ENCODE assay signal across 28 cellular contexts in genomic region chr17:59888145-59888750, GRCh38. TPM values are rescaled to one million over a fixed set of nuclear protein-coding genes. Genes with fewer than 3 reads are reported as not detected.
DNase-seq lines count a peak whose midpoint lies in the region; ATAC-seq and TF ChIP-seq lines count a peak whose summit lies in the region.
"Had no signal": no experiment of that assay in that cellular context is flagged by ENCODE, and none has a peak within 500 bp of the region (broad histone marks: within the 10 kb centered on the region; RNA-seq: fewer than 3 reads in every experiment).

No MANE protein-coding gene starts in this region.

- H3K9me3 ChIP-seq in thyroid gland = no peaks in the 10 kb centered on the region
- H3K9me3 ChIP-seq: adrenal gland, heart left ventricle, neutrophil, psoas muscle, sigmoid colon, SJSA1 had no signal

- TF ChIP-seq POLR2A in thyroid gland (IDR thresholded peaks at IDR 0.05) = no peak

- no peak overlapping the region for H3K27ac ChIP-seq in thyroid gland
- H3K27ac ChIP-seq: adrenal gland, brain microvascular endothelial cell, heart left ventricle, HL-60, neutrophil, psoas muscle, sigmoid colon, SJSA1 had no signal

- 96 to 97% methylated on average over 8 of the region's 8 CpGs for WGBS in thyroid gland, 2 donors

- H3K27me3 Mint-ChIP-seq in T-helper 1 cell treated with Interleukin-12 subunit alpha and Interleukin-12 subunit beta and Interleukin-4 antibody, amounts not matched to agents 30 μg/mL and 1 μg/mL, for 36 hours (ENCODE audit: low read depth) = no peaks in the 10 kb centered on the region
- H3K27me3 Mint-ChIP-seq in natural killer cell (ENCODE audit: low read depth in 2 of 2) (no peaks in the 10 kb centered on the region), type B pancreatic cell (no peaks in the 10 kb centered on the region)
- no peaks in the 10 kb centered on the region for H3K27me3 Mint-ChIP-seq in natural killer cell treated with Interleukin-12 subunit alpha and Interleukin-12 subunit beta and Interleukin-15 and Interleukin-18, amount 100 ng/mL, for 72 hours
- no peaks in the 10 kb centered on the region for H3K27me3 Mint-ChIP-seq in effector memory CD8-positive, alpha-beta T cell

- peaks cover 20 to 23% of the 10 kb centered on the region in 2 donors for H3K36me3 ChIP-seq in thyroid gland

- H3K4me1 Mint-ChIP-seq in T-helper 1 cell treated with Interleukin-12 subunit alpha and Interleukin-12 subunit beta and Interleukin-4 antibody, amounts not matched to agents 30 μg/mL and 1 μg/mL, for 36 hours (ENCODE audit: low read depth) = peaks cover 23% of the 10 kb centered on the region
- H3K4me1 Mint-ChIP-seq in natural killer cell = peaks cover 21 to 30% of the 10 kb centered on the region in 2 donors
- peaks cover 22% of the 10 kb centered on the region in 2 donors for H3K4me1 Mint-ChIP-seq in natural killer cell treated with Interleukin-12 subunit alpha and Interleukin-12 subunit beta and Interleukin-15 and Interleukin-18, amount 100 ng/mL, for 72 hours (ENCODE audit: low read depth in 2 of 2)
- peaks cover 22 to 31% of the 10 kb centered on the region in 2 donors for H3K4me1 Mint-ChIP-seq in effector memory CD8-positive, alpha-beta T cell (ENCODE audit: low read depth in 2 of 2)
- H3K4me1 Mint-ChIP-seq in type B pancreatic cell (ENCODE audit: unreplicated experiment) = peaks cover 6% of the 10 kb centered on the region

- H3K36me3 Mint-ChIP-seq in T-helper 1 cell treated with Interleukin-12 subunit alpha and Interleukin-12 subunit beta and Interleukin-4 antibody, amounts not matched to agents 30 μg/mL and 1 μg/mL, for 36 hours (ENCODE audit: low read depth) = peaks cover 23% of the 10 kb centered on the region
- H3K36me3 Mint-ChIP-seq in natural killer cell = no peaks in the 10 kb centered on the region
- peaks cover 22% of the 10 kb centered on the region for H3K36me3 Mint-ChIP-seq in natural killer cell treated with Interleukin-12 subunit alpha and Interleukin-12 subunit beta and Interleukin-15 and Interleukin-18, amount 100 ng/mL, for 72 hours
- H3K36me3 Mint-ChIP-seq in effector memory CD8-positive, alpha-beta T cell (ENCODE audit: insufficient read depth) = peaks cover 76% of the 10 kb centered on the region
- H3K36me3 Mint-ChIP-seq in type B pancreatic cell = peaks cover 11% of the 10 kb centered on the region

- H3K4me3 ChIP-seq in thyroid gland (replicated peaks in 1 of 3) = no peak overlapping the region
- H3K4me3 ChIP-seq: adrenal gland, heart left ventricle, lung, psoas muscle, sigmoid colon, SJSA1 had no signal

- intact Hi-C loops in natural killer cell (cut with micrococcal nuclease) (no loop called here), thyroid gland (cut with DNase I) (no loop called here), cardiac septum (cut with DNase I) (no loop called here)

- no peak for ATAC-seq in natural killer cell
- no peak for ATAC-seq in natural killer cell treated with Interleukin-12 subunit alpha and Interleukin-12 subunit beta and Interleukin-15 and Interleukin-18, amount 100 ng/mL, for 72 hours
- no peak for ATAC-seq in effector memory CD8-positive, alpha-beta T cell (replicated peaks)
- ATAC-seq: CD8-positive, alpha-beta T cell; heart left ventricle; psoas muscle had no signal

- no peaks in the 10 kb centered on the region for H3K9me3 Mint-ChIP-seq in T-helper 1 cell treated with Interleukin-12 subunit alpha and Interleukin-12 subunit beta and Interleukin-4 antibody, amounts not matched to agents 30 μg/mL and 1 μg/mL, for 36 hours
- H3K9me3 Mint-ChIP-seq in natural killer cell = no peaks in the 10 kb centered on the region
- H3K9me3 Mint-ChIP-seq in natural killer cell treated with Interleukin-12 subunit alpha and Interleukin-12 subunit beta and Interleukin-15 and Interleukin-18, amount 100 ng/mL, for 72 hours = no peaks in the 10 kb centered on the region
- no peaks in the 10 kb centered on the region for H3K9me3 Mint-ChIP-seq in effector memory CD8-positive, alpha-beta T cell
- H3K9me3 Mint-ChIP-seq in type B pancreatic cell = no peaks in the 10 kb centered on the region
- H3K9me3 Mint-ChIP-seq: CD8-positive, alpha-beta T cell had no signal

- H3K27me3 ChIP-seq in thyroid gland = no peaks in the 10 kb centered on the region
- H3K27me3 ChIP-seq: adrenal gland, brain microvascular endothelial cell, heart left ventricle, neutrophil, sigmoid colon, SJSA1 had no signal

- DNase-seq in T-helper 1 cell (no peak), natural killer cell (no peak), type B pancreatic cell (ENCODE audit: extremely low spot score, unreplicated experiment) (no peak), thyroid gland (no peak), cardiac septum (ENCODE audit: low spot score) (no peak)
- no peak for DNase-seq in natural killer cell treated with Interleukin-12 subunit alpha and Interleukin-12 subunit beta and Interleukin-15 and Interleukin-18, amount 100 ng/mL, for 72 hours (ENCODE audit: low spot score)
- no peak for DNase-seq in effector memory CD8-positive, alpha-beta T cell
- DNase-seq: 8988T; brain microvascular endothelial cell; CD8-positive, alpha-beta T cell; DMS153; effector CD8-positive, alpha-beta T cell; erythroblast; GOT3; heart left ventricle; Karpas-422; NCI-H1436 treated with DMSO at 0.1 percent for 48 hours; NCI-H345; psoas muscle; sigmoid colon; stimulated activated CD4-positive, alpha-beta T cell treated with anti-CD3 and anti-CD28 coated beads, Interleukin-15, amount 100 ng/mL, for 24 hours; stimulated activated naive CD4-positive, alpha-beta T cell treated with Interleukin-2 at 50 U/mL for 16 hours had no signal

- no peak overlapping the region for H3K4me3 Mint-ChIP-seq in T-helper 1 cell treated with Interleukin-12 subunit alpha and Interleukin-12 subunit beta and Interleukin-4 antibody, amounts not matched to agents 30 μg/mL and 1 μg/mL, for 36 hours
- H3K4me3 Mint-ChIP-seq in natural killer cell = peak overlapping the region; percentile 5
- H3K4me3 Mint-ChIP-seq in natural killer cell treated with Interleukin-12 subunit alpha and Interleukin-12 subunit beta and Interleukin-15 and Interleukin-18, amount 100 ng/mL, for 72 hours = no peak overlapping the region
- no peak overlapping the region for H3K4me3 Mint-ChIP-seq in effector memory CD8-positive, alpha-beta T cell
- peak overlapping the region; percentile 50 for H3K4me3 Mint-ChIP-seq in type B pancreatic cell
- H3K4me3 Mint-ChIP-seq: CD8-positive, alpha-beta T cell had no signal

- H3K27ac Mint-ChIP-seq in T-helper 1 cell treated with Interleukin-12 subunit alpha and Interleukin-12 subunit beta and Interleukin-4 antibody, amounts not matched to agents 30 μg/mL and 1 μg/mL, for 36 hours = peak overlapping the region; percentile 26
- H3K27ac Mint-ChIP-seq in natural killer cell = peak overlapping the region in 1 of 2 donors; percentile 6
- H3K27ac Mint-ChIP-seq in natural killer cell treated with Interleukin-12 subunit alpha and Interleukin-12 subunit beta and Interleukin-15 and Interleukin-18, amount 100 ng/mL, for 72 hours = peak overlapping the region in 1 of 2 donors; percentile 19
- H3K27ac Mint-ChIP-seq in effector memory CD8-positive, alpha-beta T cell = peak overlapping the region; percentile 0 to 25
- peak overlapping the region; percentile 25 for H3K27ac Mint-ChIP-seq in type B pancreatic cell
- H3K27ac Mint-ChIP-seq: CD8-positive, alpha-beta T cell had no signal

- H3K4me1 ChIP-seq in thyroid gland = peaks cover 4 to 11% of the 10 kb centered on the region in 2 donors
- H3K4me1 ChIP-seq: SJSA1 had no signal

- TF ChIP-seq CTCF in natural killer cell (IDR thresholded peaks at IDR 0.05) (no peak), type B pancreatic cell (conservative IDR thresholded peaks at IDR 0.05) (no peak), thyroid gland (IDR thresholded peaks at IDR 0.05) (no peak)

RNA-seq across cellular contexts. Expression of gene TUBD1, which starts 4.5 kb away (rescaled TPM):
- 1 to 10 TPM; 8.4 to 9.0 (median 8.4) TPM for total RNA-seq in natural killer cell
- 10 to 100 TPM; 10.6 to 15.1 TPM for total RNA-seq in natural killer cell treated with Interleukin-12 subunit alpha and Interleukin-12 subunit beta and Interleukin-15 and Interleukin-18, amount 100 ng/mL, for 72 hours
- 8.0 and 16.7 TPM in 2 replicates for total RNA-seq in type B pancreatic cell (ENCODE audit: low replicate concordance)
- 10 to 100 TPM; 11.2 to 28.4 (median 17.9) TPM for total RNA-seq in thyroid gland
- 7.5 TPM for total RNA-seq in cardiac septum

RNA-seq across cellular contexts. Expression of gene RPS6KB1, which starts 4.7 kb away (rescaled TPM):
- 10 to 100 TPM; 70.6 to 85.0 (median 78.2) TPM for total RNA-seq in natural killer cell
- total RNA-seq in natural killer cell treated with Interleukin-12 subunit alpha and Interleukin-12 subunit beta and Interleukin-15 and Interleukin-18, amount 100 ng/mL, for 72 hours = 10 to 100 TPM; 50.8 to 95.1 TPM
- 38.2 and 38.8 TPM in 2 replicates for total RNA-seq in type B pancreatic cell (ENCODE audit: low replicate concordance)
- total RNA-seq in thyroid gland = 100 to 1,000 TPM in 1 of 4 donors, 10 to 100 TPM in 3; 40.0 to 200 (median 55.7) TPM
- total RNA-seq in cardiac septum = 24.7 TPM

Comparison
In these comparisons a context has a peak if more than half of its experiments do, and no peak if none do; other contexts are left out.
1. H3K4me3 Mint-ChIP-seq: peak in natural killer cell (single experiment) and type B pancreatic cell (single experiment); none in T-helper 1 cell treated with Interleukin-12 subunit alpha and Interleukin-12 subunit beta and Interleukin-4 antibody, amounts not matched to agents 30 μg/mL and 1 μg/mL, for 36 hours (single experiment), natural killer cell treated with Interleukin-12 subunit alpha and Interleukin-12 subunit beta and Interleukin-15 and Interleukin-18, amount 100 ng/mL, for 72 hours (single experiment) and effector memory CD8-positive, alpha-beta T cell (0 of 2).